ENCODE assay signal across 9 cellular contexts in genomic region chr15:44541282-44541958, GRCh38. TPM values are rescaled to one million over a fixed set of nuclear protein-coding genes. Genes with fewer than 3 reads are reported as not detected.
DNase-seq lines count a peak whose midpoint lies in the region; ATAC-seq, FAIRE-seq and TF ChIP-seq lines count a peak whose summit lies in the region.
"Had no signal": no experiment of that assay in that cellular context is flagged by ENCODE, and none has a peak within 500 bp of the region (broad histone marks: within the 10 kb centered on the region; RNA-seq: fewer than 3 reads in every experiment).

No MANE protein-coding gene starts in this region.

- peaks cover 13% of the 10 kb centered on the region for H3F3A ChIP-seq in neural progenitor cell (ENCODE audit: low read depth)

- H3K4me3 ChIP-seq in epithelial cell of esophagus (ENCODE audit: low read length) (no peak overlapping the region), retinal pigment epithelial cell (ENCODE audit: low read length) (no peak overlapping the region), kidney (ENCODE audit: low read length in 2 of 2) (no peak overlapping the region), neural progenitor cell (no peak overlapping the region)

- H3K27ac Mint-ChIP-seq in neural progenitor cell = no peak overlapping the region

- H3K27me3 ChIP-seq in neural progenitor cell = no peaks in the 10 kb centered on the region

- peaks cover 6 to 13% of the 10 kb centered on the region in 2 donors for H3K4me1 ChIP-seq in kidney (ENCODE audit: control insufficient read depth in 1 of 2, insufficient read depth in 1 of 2, low read depth in 1 of 2, low read length in 2 of 2)
- peaks cover 6% of the 10 kb centered on the region for H3K4me1 ChIP-seq in neural progenitor cell

- DNase-seq in GM04503 (ENCODE audit: low read depth) (peak; percentile 42), RKO (ENCODE audit: low spot score) (peak; percentile 65), epithelial cell of esophagus (ENCODE audit: low read depth) (peak; percentile 46), retinal pigment epithelial cell (ENCODE audit: low read depth) (peak; percentile 73), kidney (no peak), DMS53 treated with DMSO at 0.1 percent for 48 hours (lab: John Stamatoyannopoulos, UW; ENCODE audit: unreplicated experiment) (no peak), neural progenitor cell (ENCODE audit: low spot score) (no peak), Right ventricle myocardium superior (no peak)
- DNase-seq: stimulated activated CD4-positive, alpha-beta T cell treated with anti-CD3 and anti-CD28 coated beads, Interleukin-2, amount 100 ng/mL, for 48 hours had no signal

- H3K9ac ChIP-seq in kidney (ENCODE audit: low read length in 2 of 2) (no peak overlapping the region), neural progenitor cell (no peak overlapping the region)

- H3K9me3 ChIP-seq in kidney (ENCODE audit: control insufficient read depth in 1 of 2, low read length in 2 of 2) (no peaks in the 10 kb centered on the region), neural progenitor cell (ENCODE audit: low read depth) (no peaks in the 10 kb centered on the region)

- no peak overlapping the region for H3K4me3 Mint-ChIP-seq in neural progenitor cell

- intact Hi-C loops in kidney (cut with DNase I) (no loop called here), Right ventricle myocardium superior (cut with DNase I) (no loop called here)

- peaks cover 19% of the 10 kb centered on the region for H3K36me3 Mint-ChIP-seq in neural progenitor cell

- TF ChIP-seq CTCF in epithelial cell of esophagus (IDR thresholded peaks at IDR 0.05; ENCODE audit: insufficient read depth, low read depth, low read length, missing control alignments) (no peak), retinal pigment epithelial cell (conservative IDR thresholded peaks at IDR 0.05; ENCODE audit: low read depth, low read length) (no peak), kidney (IDR thresholded peaks at IDR 0.05; ENCODE audit: borderline replicate concordance, extremely low read depth, insufficient read depth) (no peak), neural progenitor cell (IDR thresholded peaks at IDR 0.05) (no peak)

- H3K79me2 ChIP-seq in neural progenitor cell (ENCODE audit: low read depth) = peaks cover 91% of the 10 kb centered on the region

- H3K36me3 ChIP-seq in kidney (ENCODE audit: control insufficient read depth in 1 of 2, insufficient read depth in 2 of 2, low read length in 2 of 2) = no peaks in the 10 kb centered on the region
- H3K36me3 ChIP-seq in neural progenitor cell = no peaks in the 10 kb centered on the region

- H4K20me1 ChIP-seq in neural progenitor cell (ENCODE audit: low read depth) = peaks cover 34% of the 10 kb centered on the region

- H3K27ac ChIP-seq in kidney (ENCODE audit: low read depth in 2 of 2, low read length in 2 of 2) = no peak overlapping the region
- H3K27ac ChIP-seq in neural progenitor cell = no peak overlapping the region

- ATAC-seq in Right ventricle myocardium superior (ENCODE audit: poor library complexity) = no peak

- FAIRE-seq in kidney (lab: Jason Lieb, UNC) = no peak

- no peaks in the 10 kb centered on the region for H3K9me3 Mint-ChIP-seq in neural progenitor cell

- peaks cover 2% of the 10 kb centered on the region for H3K27me3 Mint-ChIP-seq in neural progenitor cell (ENCODE audit: insufficient read depth, low read depth)

- no peak overlapping the region for H2AFZ ChIP-seq in neural progenitor cell (replicated peaks)

- peaks cover 13% of the 10 kb centered on the region for H3K4me1 Mint-ChIP-seq in neural progenitor cell

- H3K4me2 ChIP-seq in neural progenitor cell = no peak overlapping the region

RNA-seq across cellular contexts. Expression of gene EIF3J, which starts 4.5 kb away (rescaled TPM):
- 69.1 TPM for total RNA-seq in kidney
- 49.8 TPM for polyA plus RNA-seq in kidney (ENCODE audit: insufficient read depth, low read depth, low replicate concordance)
- total RNA-seq in neural progenitor cell (ENCODE audit: low replicate concordance) = 43.8 and 76.2 TPM in 2 replicates
- 92.7 TPM for total RNA-seq in Right ventricle myocardium superior

Comparison
In these comparisons a context has a peak if more than half of its experiments do, and no peak if none do; other contexts are left out.
1. DNase-seq: peak in GM04503 (single experiment), RKO (single experiment), epithelial cell of esophagus (single experiment) and retinal pigment epithelial cell (single experiment); none in kidney (single experiment), DMS53 treated with DMSO at 0.1 percent for 48 hours (single experiment), neural progenitor cell (single experiment) and Right ventricle myocardium superior (single experiment).